Comparison of ENCODE assay signal across 26 cellular contexts in the genomic region with DNA sequence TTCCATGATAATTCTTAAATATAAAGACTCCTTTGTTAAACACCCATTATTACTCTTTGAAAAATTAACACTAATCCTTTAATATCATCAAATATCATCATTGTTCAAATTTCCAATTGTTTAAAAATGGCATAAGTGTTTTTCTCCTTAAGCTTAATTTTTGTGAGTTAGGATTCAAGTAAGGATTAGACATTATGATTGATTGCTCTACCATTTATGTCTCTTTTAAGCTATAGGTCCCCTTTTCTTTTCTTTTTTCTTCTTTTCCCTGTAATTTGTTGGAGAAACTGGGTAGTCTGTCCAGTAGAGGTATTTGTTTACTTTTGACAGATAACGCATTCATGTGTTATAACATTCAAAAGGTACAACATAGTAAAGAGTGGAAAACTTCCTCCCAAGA. TPM values are rescaled to one million over a fixed set of nuclear protein-coding genes. Genes with fewer than 3 reads are reported as not detected.
A peak's percentile ranks its signal among the peaks of the same experiment; 100 is the strongest.
DNase-seq lines count a peak whose midpoint lies in the region; ATAC-seq and TF ChIP-seq lines count a peak whose summit lies in the region.
"Had no signal": no experiment of that assay in that cellular context is flagged by ENCODE, and none has a peak within 500 bp of the region (broad histone marks: within the 10 kb centered on the region; RNA-seq: fewer than 3 reads in every experiment).

No MANE protein-coding gene starts in this region.

- H3K27ac ChIP-seq in heart right ventricle, result peak overlapping the region; percentile 29 to 98 (median 94)
- peak overlapping the region in 56 of 59 donors; percentile 1 to 92 (median 70) for H3K27ac ChIP-seq in dorsolateral prefrontal cortex
- peak overlapping the region; percentile 87 for H3K27ac ChIP-seq in psoas muscle
- H3K27ac ChIP-seq in transverse colon, result peak overlapping the region; percentile 19 to 95 (median 92)
- H3K27ac ChIP-seq in MM.1S (ENCODE audit: low read length), result no peak overlapping the region

- intact Hi-C loops in heart right ventricle (cut with DNase I) (no loop called here), Right ventricle myocardium inferior (cut with DNase I) (no loop called here), dorsolateral prefrontal cortex (cut with DNase I) (loop anchor here in 1 of 2 donors (10.0 kb wide), 1 partner anchor 77 kb away; no protein-coding TSS in a partner anchor), psoas muscle (cut with DNase I) (no loop called here), transverse colon (cut with DNase I; ENCODE audit: low total_unique reads) (no loop called here)

- TF ChIP-seq EP300 in transverse colon (IDR thresholded peaks at IDR 0.05; ENCODE audit: low read depth), result no peak

- ATAC-seq in heart right ventricle, result no peak
- ATAC-seq in Right ventricle myocardium inferior, result no peak
- ATAC-seq in psoas muscle, result no peak
- ATAC-seq: activated T-cell treated with anti-CD3 and anti-CD28 coated beads, Interleukin-2, amount 50 U/mL, for 72 hours; CD8-positive, alpha-beta T cell; GM23338; stimulated activated effector memory CD8-positive, alpha-beta T cell treated with anti-CD3 and anti-CD28 coated beads, Interleukin-12 subunit alpha, Interleukin-12 subunit beta, amount 100 ng/mL, for 72 hours had no signal

- H3K4me3 ChIP-seq in heart right ventricle, result peak overlapping the region in 1 of 10 donors; percentile 2
- peak overlapping the region in 3 of 59 donors; percentile 1 to 17 (median 3) for H3K4me3 ChIP-seq in dorsolateral prefrontal cortex
- peak overlapping the region; percentile 3 for H3K4me3 ChIP-seq in psoas muscle
- H3K4me3 ChIP-seq in transverse colon, result no peak overlapping the region
- H3K4me3 ChIP-seq in MM.1S (ENCODE audit: low read length), result no peak overlapping the region
- H3K4me3 ChIP-seq: GM23338, testis had no signal

- H3K9me3 ChIP-seq in heart right ventricle (no peaks in the 10 kb centered on the region), psoas muscle (no peaks in the 10 kb centered on the region), transverse colon (no peaks in the 10 kb centered on the region), MM.1S (replicated peaks; ENCODE audit: insufficient read depth, low read length) (no peaks in the 10 kb centered on the region)
- H3K9me3 ChIP-seq: testis had no signal

- no peaks in the 10 kb centered on the region for H4K20me1 ChIP-seq in MM.1S (ENCODE audit: insufficient read depth, low read length)

- TF ChIP-seq POLR2A in transverse colon (IDR thresholded peaks at IDR 0.05), result no peak

- no peak overlapping the region for H3K9ac ChIP-seq in MM.1S (ENCODE audit: low read length)

- peaks cover 11 to 97% (median 88%) of the 10 kb centered on the region in 9 donors for H3K4me1 ChIP-seq in heart right ventricle
- H3K4me1 ChIP-seq in psoas muscle, result peaks cover 89% of the 10 kb centered on the region
- H3K4me1 ChIP-seq in transverse colon, result peaks cover 26 to 82% (median 52%) of the 10 kb centered on the region in 4 donors
- peaks cover 10% of the 10 kb centered on the region for H3K4me1 ChIP-seq in MM.1S (ENCODE audit: low read length)

- H3K4me2 ChIP-seq in MM.1S (ENCODE audit: low read depth, low read length), result no peak overlapping the region
- H3K4me2 ChIP-seq: GM23338 had no signal

- WGBS in heart right ventricle, 2 donors, result 89 to 95% methylated on average over 1 of the region's 1 CpG
- 87 to 97% (median 91%) methylated on average over 1 of the region's 1 CpG for WGBS in psoas muscle, 3 donors
- WGBS in transverse colon (ENCODE audit: low coverage in 1 of 2), 2 donors, result 33 to 72% methylated on average over 1 of the region's 1 CpG

- H3K36me3 ChIP-seq in heart right ventricle, result peaks cover 0 to 38% (median 0%) of the 10 kb centered on the region in 9 donors
- H3K36me3 ChIP-seq in psoas muscle (ENCODE audit: insufficient read depth in 1 of 2, low read depth in 1 of 2), result peaks cover 0 to 33% of the 10 kb centered on the region in 2 donors
- no peaks in the 10 kb centered on the region for H3K36me3 ChIP-seq in transverse colon
- peaks cover 6% of the 10 kb centered on the region; the same call in 1 of the 2 replicates for H3K36me3 ChIP-seq in MM.1S (replicated peaks; ENCODE audit: insufficient read depth, low read length)

- no peaks in the 10 kb centered on the region for H3K9me2 ChIP-seq in MM.1S (replicated peaks; ENCODE audit: insufficient read depth, low read length)

- H2AFZ ChIP-seq in MM.1S (ENCODE audit: low read length), result no peak overlapping the region
- H2AFZ ChIP-seq: GM23338 had no signal

- H3K79me2 ChIP-seq in MM.1S (ENCODE audit: low read length), result peaks cover 95% of the 10 kb centered on the region

- H3K27me3 ChIP-seq in heart right ventricle (no peaks in the 10 kb centered on the region), dorsolateral prefrontal cortex (no peaks in the 10 kb centered on the region), psoas muscle (ENCODE audit: insufficient read depth in 3 of 3, low read length in 2 of 3) (no peaks in the 10 kb centered on the region), transverse colon (no peaks in the 10 kb centered on the region), MM.1S (replicated peaks; ENCODE audit: insufficient read depth, low read length) (no peaks in the 10 kb centered on the region)
- H3K27me3 ChIP-seq: testis had no signal

- TF ChIP-seq CTCF in heart right ventricle (IDR thresholded peaks at IDR 0.05), result no peak
- no peak for TF ChIP-seq CTCF in dorsolateral prefrontal cortex (IDR thresholded peaks at IDR 0.05 in 54 of 56, conservative IDR thresholded peaks at IDR 0.05 in 2 of 56; ENCODE audit: low read depth in 1 of 56, partially characterized antibody in 56 of 56)
- no peak for TF ChIP-seq CTCF in psoas muscle (IDR thresholded peaks at IDR 0.05)
- no peak for TF ChIP-seq CTCF in transverse colon (IDR thresholded peaks at IDR 0.05)
- TF ChIP-seq CTCF in GM13976 (IDR thresholded peaks at IDR 0.05; ENCODE audit: borderline replicate concordance, control extremely low read depth, extremely low read depth, insufficient read depth, missing control alignments), result no peak
- no peak for TF ChIP-seq CTCF in MM.1S (IDR thresholded peaks at IDR 0.05; ENCODE audit: low read length)

- DNase-seq in heart right ventricle (no peak), Right ventricle myocardium inferior (ENCODE audit: missing footprints) (no peak), dorsolateral prefrontal cortex (no peak), psoas muscle (no peak), transverse colon (no peak), GM13976 (ENCODE audit: low spot score) (no peak), GM03348 (ENCODE audit: low spot score) (no peak), MM.1S (no peak)
- DNase-seq: activated B cell treated with CpG ODN at 0.5 μM for 24 hours; activated CD4-positive, alpha-beta T cell treated with anti-CD3 and anti-CD28 coated beads, Interleukin-2, amount 50 U/mL, for 4 hours; activated naive CD4-positive, alpha-beta T cell; activated T-cell treated with anti-CD3 and anti-CD28 coated beads, Interleukin-2, amount 50 U/mL, for 72 hours; amniotic stem cell; CD8-positive, alpha-beta T cell; DMS 273 treated with DMSO at 0.1 percent for 48 hours; NCI-H1092; NCI-H187; NCI-H524; SHP77 treated with DMSO at 0.1 percent for 48 hours; stimulated activated CD4-positive, alpha-beta T cell treated with anti-CD3 and anti-CD28 coated beads, Interleukin-12 subunit alpha, Interleukin-12 subunit beta, amount 100 ng/mL, for 4 hours; stimulated activated CD4-positive, alpha-beta T cell treated with anti-CD3 and anti-CD28 coated beads, Interleukin-4, amount 100 ng/mL, for 1 hour; SW 1271; T1000; testis had no signal

- in situ Hi-C loops in transverse colon (cut with MboI; ENCODE audit: low pct_ligation_motif_present in 1 of 4, low pct_unique_long_range_greater_than_20kb in 1 of 4, low sequenced_read_pairs in 3 of 4) (no loop called here), GM13976 (cut with MboI; ENCODE audit: low sequenced_read_pairs, unreplicated experiment) (no loop called here)

- peaks cover 4% of the 10 kb centered on the region; the same call in 1 of the 2 replicates for H3F3A ChIP-seq in MM.1S (ENCODE audit: insufficient read depth, low read length)

RNA-seq across cellular contexts. Expression of a gene that starts 9.1 kb away (rescaled TPM):
- total RNA-seq in heart right ventricle (100 to 1,000 TPM in 8 of 10 donors, 10 to 100 TPM in 2; 74.9 to 201 (median 123) TPM), Right ventricle myocardium inferior (69.9 TPM), dorsolateral prefrontal cortex (100 to 1,000 TPM in 119 of 120 experiments, 10 to 100 TPM in 1; 89.8 to 236 (median 169) TPM), psoas muscle (100 to 1,000 TPM in 3 of 4 donors, 10 to 100 TPM in 1; 66.1 to 215 (median 157) TPM), transverse colon (10 to 100 TPM; 37.8 to 81.5 (median 58.3) TPM)
- polyA plus RNA-seq in heart right ventricle (10 to 100 TPM in 1 of 2 donors, 1 to 10 TPM in 1; 9.1 to 41.6 TPM), psoas muscle (10 to 100 TPM; 10.8 to 30.9 (median 26.7) TPM)
